In genomic region chr6:121479486-121480098, GRCh38 we compare ENCODE assay signal across 29 cellular contexts. TPM values are rescaled to one million over a fixed set of nuclear protein-coding genes. Genes with fewer than 3 reads are reported as not detected.
"Had no signal": no experiment of that assay in that cellular context is flagged by ENCODE, and none has a peak within 500 bp of the region (broad histone marks: within the 10 kb centered on the region; RNA-seq: fewer than 3 reads in every experiment).

No MANE protein-coding gene starts in this region.

- H3K9me3 Mint-ChIP-seq: activated B cell treated with CpG ODN at 0.5 μM for 24 hours; activated CD4-positive, alpha-beta T cell treated with anti-CD3 and anti-CD28 coated beads, Interleukin-2, amount 10 ng/mL, durations not matched to agents 24 days and 14 days; activated naive CD4-positive, alpha-beta T cell treated with anti-CD3 and anti-CD28 coated beads, Interleukin-2, amount 50 U/mL, for 24 hours; activated T-cell treated with anti-CD3 and anti-CD28 coated beads, Interleukin-2, amount 50 U/mL, for 24 hours; activated T-helper 1 cell treated with anti-CD3 and anti-CD28 coated beads, Interleukin-12 subunit alpha, Interleukin-12 subunit beta, Interleukin-2, Interleukin-4 antibody, amounts not matched to agents 30 ng/mL and 10 ng/mL and 1 ng/mL, durations not matched to agents 14 hours and 24 hours and 36 hours; central memory CD8-positive, alpha-beta T cell had no signal

- DNase-seq: activated B cell treated with CpG ODN at 0.5 μM for 24 hours; activated CD4-positive, alpha-beta T cell treated with anti-CD3 and anti-CD28 coated beads for 1 hour; activated CD4-positive, alpha-beta T cell treated with anti-CD3 and anti-CD28 coated beads, Interleukin-2, amount 10 ng/mL, durations not matched to agents 24 days and 14 days; activated CD4-positive, alpha-beta T cell treated with anti-CD3 and anti-CD28 coated beads, Interleukin-2, amount 50 U/mL, for 48 hours; activated CD8-positive, alpha-beta memory T cell treated with anti-CD3 and anti-CD28 coated beads, Interleukin-2, amount 10 ng/mL, durations not matched to agents 7 days and 5 days; activated effector memory CD4-positive, alpha-beta T cell treated with Interleukin-2 at 50 U/mL for 16 hours; activated naive CD4-positive, alpha-beta T cell; activated T-cell treated with anti-CD3 and anti-CD28 coated beads, Interleukin-2, amount 50 U/mL, for 24 hours; amygdala; Kasumi-1; KBM-7; NCI-H1092 treated with DMSO at 0.1 percent for 48 hours; NCI-H1417 treated with DMSO at 0.1 percent for 48 hours; NCI-H1694; NCI-H2029; NCI-H2107; NCI-H2171 treated with DMSO at 0.1 percent for 48 hours; NCI-H345; NCI-H510A; NCI-H526 treated with DMSO at 0.1 percent for 48 hours; NK-92 treated with Interleukin-12 subunit alpha and Interleukin-12 subunit beta, amount 100 ng/mL, for 24 hours; OCI-M1; SHP77 treated with DMSO at 0.1 percent for 48 hours; T-helper 17 cell; T-helper 9 cell had no signal

- H3K36me3 Mint-ChIP-seq: activated CD8-positive, alpha-beta memory T cell treated with anti-CD3 and anti-CD28 coated beads, Interleukin-2, amount 10 ng/mL, durations not matched to agents 7 days and 5 days; activated naive CD4-positive, alpha-beta T cell treated with anti-CD3 and anti-CD28 coated beads, Interleukin-2, amount 50 U/mL, for 24 hours; brain had no signal

- H3K4me1 Mint-ChIP-seq: activated B cell treated with CpG ODN at 0.5 μM for 24 hours; activated CD4-positive, alpha-beta T cell treated with anti-CD3 and anti-CD28 coated beads, Interleukin-2, amount 10 ng/mL, durations not matched to agents 24 days and 14 days; activated CD8-positive, alpha-beta memory T cell treated with anti-CD3 and anti-CD28 coated beads, Interleukin-2, amount 10 ng/mL, durations not matched to agents 7 days and 5 days; activated naive CD4-positive, alpha-beta T cell treated with anti-CD3 and anti-CD28 coated beads, Interleukin-2, amount 50 U/mL, for 24 hours; brain; central memory CD8-positive, alpha-beta T cell; T-helper 17 cell had no signal

- H3K27ac Mint-ChIP-seq: activated B cell treated with CpG ODN at 0.5 μM for 24 hours; activated CD4-positive, alpha-beta T cell treated with anti-CD3 and anti-CD28 coated beads, Interleukin-2, amount 10 ng/mL, durations not matched to agents 24 days and 14 days; activated CD8-positive, alpha-beta memory T cell treated with anti-CD3 and anti-CD28 coated beads, Interleukin-2, amount 10 ng/mL, durations not matched to agents 7 days and 5 days; activated naive CD4-positive, alpha-beta T cell treated with anti-CD3 and anti-CD28 coated beads, Interleukin-2, amount 50 U/mL, for 24 hours; activated T-cell treated with anti-CD3 and anti-CD28 coated beads, Interleukin-2, amount 50 U/mL, for 24 hours; activated T-helper 1 cell treated with anti-CD3 and anti-CD28 coated beads, Interleukin-12 subunit alpha, Interleukin-12 subunit beta, Interleukin-2, Interleukin-4 antibody, amounts not matched to agents 30 ng/mL and 10 ng/mL and 1 ng/mL, durations not matched to agents 14 hours and 24 hours and 36 hours; T-helper 17 cell had no signal

- ATAC-seq: activated CD8-positive, alpha-beta memory T cell treated with anti-CD3 and anti-CD28 coated beads, Interleukin-2, amount 10 ng/mL, durations not matched to agents 7 days and 5 days; T-helper 17 cell had no signal

- H3K4me3 Mint-ChIP-seq: activated B cell treated with CpG ODN at 0.5 μM for 24 hours; activated CD4-positive, alpha-beta T cell treated with anti-CD3 and anti-CD28 coated beads, Interleukin-2, amount 10 ng/mL, durations not matched to agents 24 days and 14 days; activated CD8-positive, alpha-beta memory T cell treated with anti-CD3 and anti-CD28 coated beads, Interleukin-2, amount 10 ng/mL, durations not matched to agents 7 days and 5 days; activated naive CD4-positive, alpha-beta T cell treated with anti-CD3 and anti-CD28 coated beads, Interleukin-2, amount 50 U/mL, for 24 hours; activated T-cell treated with anti-CD3 and anti-CD28 coated beads, Interleukin-2, amount 50 U/mL, for 24 hours; activated T-helper 1 cell treated with anti-CD3 and anti-CD28 coated beads, Interleukin-12 subunit alpha, Interleukin-12 subunit beta, Interleukin-2, Interleukin-4 antibody, amounts not matched to agents 30 ng/mL and 10 ng/mL and 1 ng/mL, durations not matched to agents 14 hours and 24 hours and 36 hours; brain; central memory CD8-positive, alpha-beta T cell; T-helper 17 cell had no signal

- H3K27me3 Mint-ChIP-seq: activated B cell treated with CpG ODN at 0.5 μM for 24 hours; activated CD4-positive, alpha-beta T cell treated with anti-CD3 and anti-CD28 coated beads, Interleukin-2, amount 10 ng/mL, durations not matched to agents 24 days and 14 days; activated CD8-positive, alpha-beta memory T cell treated with anti-CD3 and anti-CD28 coated beads, Interleukin-2, amount 10 ng/mL, durations not matched to agents 7 days and 5 days; activated naive CD4-positive, alpha-beta T cell treated with anti-CD3 and anti-CD28 coated beads, Interleukin-2, amount 50 U/mL, for 24 hours; activated T-cell treated with anti-CD3 and anti-CD28 coated beads, Interleukin-2, amount 50 U/mL, for 24 hours; brain; central memory CD8-positive, alpha-beta T cell; T-helper 17 cell had no signal

RNA-seq across cellular contexts. Expression of gene GJA1, which starts 44.1 kb away (rescaled TPM):
- total RNA-seq: activated B cell treated with CpG ODN at 0.5 μM for 24 hours; activated CD4-positive, alpha-beta T cell treated with anti-CD3 and anti-CD28 coated beads, Interleukin-2, amount 10 ng/mL, durations not matched to agents 24 days and 14 days; activated CD8-positive, alpha-beta memory T cell treated with anti-CD3 and anti-CD28 coated beads, Interleukin-2, amount 10 ng/mL, durations not matched to agents 7 days and 5 days; activated T-helper 1 cell treated with anti-CD3 and anti-CD28 coated beads, Interleukin-12 subunit alpha, Interleukin-12 subunit beta, Interleukin-2, Interleukin-4 antibody, amounts not matched to agents 30 ng/mL and 10 ng/mL and 1 ng/mL, durations not matched to agents 14 hours and 24 hours and 36 hours had no signal
